Comparison of ENCODE assay signal across 22 cellular contexts in genomic region chr2:195280024-195280423, GRCh38.
"Had no signal": no experiment of that assay in that cellular context is flagged by ENCODE, and none has a peak within 500 bp of the region (broad histone marks: within the 10 kb centered on the region; RNA-seq: fewer than 3 reads in every experiment).

No MANE protein-coding gene starts in this region.

- DNase-seq: activated B cell treated with CpG ODN at 0.5 μM for 24 hours; activated CD4-positive, alpha-beta memory T cell treated with anti-CD3 and anti-CD28 coated beads for 36 hours; activated CD4-positive, alpha-beta T cell treated with anti-CD3 and anti-CD28 coated beads for 4 hours; activated CD8-positive, alpha-beta memory T cell treated with anti-CD3 and anti-CD28 coated beads, Interleukin-2, amount 10 ng/mL, durations not matched to agents 7 days and 5 days; activated naive CD4-positive, alpha-beta T cell; activated naive CD8-positive, alpha-beta T cell treated with anti-CD3 and anti-CD28 coated beads for 36 hours; activated T-cell treated with anti-CD3 and anti-CD28 coated beads, Interleukin-2, amount 50 U/mL, for 1 hour; amniotic stem cell; central memory CD4-positive, alpha-beta T cell; colonic mucosa; erythroblast; gastrocnemius medialis; head of caudate nucleus; lower lobe of right lung; sigmoid colon; spleen; stimulated activated naive B cell treated with anti-CD40 and anti-IgM and Interleukin-4, amounts not matched to agents 10 μg/mL and 1 μg/mL and 100 μg/mL, for 72 hours; T-helper 9 cell; upper lobe of left lung had no signal

- H3K27me3 ChIP-seq: colonic mucosa, gastrocnemius medialis, sigmoid colon, spleen, upper lobe of left lung had no signal

- H3K36me3 ChIP-seq: colonic mucosa, gastrocnemius medialis, lower lobe of right lung, sigmoid colon, spleen, thoracic aorta, upper lobe of left lung had no signal

- ATAC-seq: activated CD8-positive, alpha-beta memory T cell treated with anti-CD3 and anti-CD28 coated beads, Interleukin-2, amount 10 ng/mL, durations not matched to agents 7 days and 5 days; activated T-helper 17 cell treated with anti-CD3 and anti-CD28 coated beads, Interleukin-2, amount 50 U/mL, for 72 hours; gastrocnemius medialis; lower lobe of right lung; stimulated activated naive B cell treated with anti-CD40 and anti-IgM and Interleukin-4, amounts not matched to agents 10 μg/mL and 1 μg/mL and 100 μg/mL, for 72 hours had no signal

- H3K27ac ChIP-seq: colonic mucosa, gastrocnemius medialis, lower lobe of right lung, parathyroid adenoma, sigmoid colon, spleen, thoracic aorta, upper lobe of left lung had no signal

- H3K4me3 ChIP-seq: colonic mucosa, gastrocnemius medialis, lower lobe of right lung, sigmoid colon, spleen, thoracic aorta, upper lobe of left lung had no signal
